8 cellular contexts compared by ENCODE assay signal in genomic region chr18:35040638-35040987, GRCh38. TPM values are rescaled to one million over a fixed set of nuclear protein-coding genes. Genes with fewer than 3 reads are reported as not detected.
DNase-seq lines count a peak whose midpoint lies in the region; ATAC-seq, FAIRE-seq and TF ChIP-seq lines count a peak whose summit lies in the region.

No MANE protein-coding gene starts in this region.

- no peak overlapping the region for H2BK120ac ChIP-seq in trophoblast cell (ENCODE audit: insufficient read depth, low read length, poor library complexity)

- no peak overlapping the region for H4K8ac ChIP-seq in trophoblast cell (ENCODE audit: low read depth, low read length)

- POLR2A ChIA-PET in Panc1 (lab: Charles Lee) = no interaction called here

- H3K4me2 ChIP-seq in trophoblast cell (ENCODE audit: low read length) = peak overlapping the region; percentile 53

- H3K27me3 ChIP-seq in Panc1 (ENCODE audit: control insufficient read depth, insufficient read depth, low read length) (no peaks in the 10 kb centered on the region), trophoblast cell (ENCODE audit: insufficient read depth, low read length) (no peaks in the 10 kb centered on the region)

- no peak overlapping the region for H2AK5ac ChIP-seq in trophoblast cell (ENCODE audit: low read length)

- peaks cover 2% of the 10 kb centered on the region for H3K79me1 ChIP-seq in trophoblast cell (ENCODE audit: low read length)

- H4K91ac ChIP-seq in trophoblast cell (ENCODE audit: low read depth, low read length) = no peak overlapping the region

- H3K4me3 ChIP-seq in Panc1 (ENCODE audit: low read depth in 2 of 2, low read length in 2 of 2) (peak overlapping the region; percentile 85 to 86), epithelial cell of esophagus (ENCODE audit: low read length) (peak overlapping the region; percentile 90), trophoblast cell (ENCODE audit: low read depth, low read length) (no peak overlapping the region)

- BruUV-seq in Panc1 (replicated peaks; lab: Mats Ljungman, UMichigan) = no TSS peak

- H3K9me3 ChIP-seq in Panc1 (ENCODE audit: control insufficient read depth, insufficient read depth, low read depth, low read length) (no peaks in the 10 kb centered on the region), trophoblast cell (ENCODE audit: insufficient read depth, low read depth, low read length) (no peaks in the 10 kb centered on the region)

- ATAC-seq in Panc1 = no peak
- no peak for ATAC-seq in HG03175 (IDR thresholded peaks at IDR 0.05; ENCODE audit: unreplicated experiment)
- ATAC-seq in GM21737 (IDR thresholded peaks at IDR 0.05; ENCODE audit: unreplicated experiment) = no peak

- H3K36me3 ChIP-seq in Panc1 (ENCODE audit: control insufficient read depth, insufficient read depth, low read length) = no peaks in the 10 kb centered on the region
- H3K36me3 ChIP-seq in trophoblast cell (ENCODE audit: control insufficient read depth in 1 of 2, insufficient read depth in 2 of 2, low read length in 2 of 2) = no peaks in the 10 kb centered on the region

- no peaks in the 10 kb centered on the region for H3K79me2 ChIP-seq in trophoblast cell (ENCODE audit: control insufficient read depth, insufficient read depth, low read length, poor library complexity)

- H3K14ac ChIP-seq in trophoblast cell (ENCODE audit: low read length) = no peak overlapping the region

- no peak overlapping the region for H2BK5ac ChIP-seq in trophoblast cell (ENCODE audit: low read depth, low read length, poor library complexity)

- peak overlapping the region; percentile 77 for H3K27ac ChIP-seq in Panc1 (ENCODE audit: low read length)
- H3K27ac ChIP-seq in trophoblast cell (ENCODE audit: low read depth, low read length) = no peak overlapping the region

- no peak overlapping the region for H3K9ac ChIP-seq in trophoblast cell (ENCODE audit: low read length)

- no peak overlapping the region for H3K18ac ChIP-seq in trophoblast cell (ENCODE audit: low read length)

- peak; percentile 72 for FAIRE-seq in D721Med (lab: Jason Lieb, UNC)
- FAIRE-seq in GM12892 (lab: Jason Lieb, UNC) = no peak

- intact Hi-C loops in Panc1 (cut with micrococcal nuclease; ENCODE audit: unreplicated experiment) = no loop called here

- no peak overlapping the region for H3K23ac ChIP-seq in trophoblast cell (ENCODE audit: low read length)

- TF ChIP-seq POLR2A in GM12892 (IDR thresholded peaks at IDR 0.05; ENCODE audit: low read depth, low read length) = no peak

- H3K4ac ChIP-seq in trophoblast cell (ENCODE audit: low read depth, low read length) = no peak overlapping the region

- no peak overlapping the region for H2BK12ac ChIP-seq in trophoblast cell (ENCODE audit: low read length)

- H4K12ac ChIP-seq in trophoblast cell (ENCODE audit: low read depth, low read length) = no peak overlapping the region

- no peak overlapping the region for H2AFZ ChIP-seq in trophoblast cell (ENCODE audit: insufficient read depth, low read length, poor library complexity)

- TF ChIP-seq CTCF in D721Med (IDR thresholded peaks at IDR 0.05; ENCODE audit: insufficient read depth, missing control alignments) (no peak), Panc1 (IDR thresholded peaks at IDR 0.05) (no peak), epithelial cell of esophagus (IDR thresholded peaks at IDR 0.05; ENCODE audit: insufficient read depth, low read depth, low read length, missing control alignments) (no peak)

- H3K4me1 ChIP-seq in Panc1 (ENCODE audit: control insufficient read depth, insufficient read depth, low read length) (peaks cover 8% of the 10 kb centered on the region; the same call in 1 of the 2 replicates), trophoblast cell (ENCODE audit: control insufficient read depth in 1 of 2, insufficient read depth in 2 of 2, low read length in 2 of 2) (no peaks in the 10 kb centered on the region)

- DNase-seq in D721Med (ENCODE audit: insufficient read length, low spot score) (no peak), Panc1 (ENCODE audit: low read depth, low spot score) (no peak), epithelial cell of esophagus (ENCODE audit: low read depth) (no peak), trophoblast cell (no peak), midbrain (lab: John Stamatoyannopoulos, UW) (no peak), GM12892 (ENCODE audit: insufficient read length) (no peak)

- CTCF ChIA-PET in Panc1 (lab: Charles Lee) = interaction anchor here (1.2 kb wide), 1 partner anchor 103 kb away, joined by 4 read pairs; no protein-coding TSS in a partner anchor

- in situ Hi-C loops in Panc1 (cut with HindIII; ENCODE audit: low pct_unique_long_range_greater_than_20kb, low sequenced_read_pairs) = no loop called here

RNA-seq across cellular contexts. Expression of gene MAPRE2, which starts 0.6 kb away (rescaled TPM):
- total RNA-seq in Panc1 (2021; ENCODE audit: unreplicated experiment) = 14.1 TPM
- 8.9 TPM for polyA plus RNA-seq in Panc1 (2012; ENCODE audit: insufficient read length)
- 10.8 and 11.0 TPM in 2 replicates for polyA plus RNA-seq in trophoblast cell (2013)
- polyA plus RNA-seq in GM12892 (2012; ENCODE audit: missing spikeins) = 15.3 TPM
